Comparison of ENCODE assay signal across 17 cellular contexts in the genomic region with DNA sequence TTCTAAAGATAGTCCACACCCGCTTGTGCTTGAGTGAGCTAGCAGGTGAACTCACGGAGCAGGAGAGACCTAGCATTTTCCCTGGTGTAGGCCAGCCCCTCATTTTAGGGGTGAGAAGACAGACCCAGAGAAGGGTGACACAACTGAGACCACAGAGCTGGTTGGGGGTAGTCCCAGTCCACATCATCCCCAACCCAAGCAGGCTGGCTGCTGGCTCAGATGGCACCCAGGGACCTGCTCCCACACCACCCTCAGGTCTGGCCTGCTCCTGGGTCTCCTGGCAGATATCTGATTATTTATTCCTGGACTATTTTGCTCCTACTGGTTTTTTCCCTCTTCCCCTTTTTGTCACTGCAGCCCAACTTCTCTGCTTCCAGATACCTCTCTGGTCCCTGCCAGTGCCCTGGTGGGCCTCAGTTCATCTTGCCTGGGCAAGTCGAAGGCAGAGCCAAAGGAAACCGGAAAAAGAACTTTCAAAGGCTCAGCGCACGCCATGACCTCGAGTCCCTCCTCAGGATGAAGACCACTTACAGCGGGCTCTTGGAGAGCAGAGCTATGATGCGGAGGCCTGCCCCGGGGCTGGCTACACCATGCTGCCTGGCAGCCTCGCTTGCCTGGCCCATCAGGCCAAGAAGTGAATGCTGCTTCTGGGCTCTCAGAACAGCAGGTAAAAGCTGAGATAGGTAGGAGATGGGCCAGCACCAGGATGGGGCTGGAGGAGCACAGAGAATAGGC.
DNase-seq lines count a peak whose midpoint lies in the region; FAIRE-seq and TF ChIP-seq lines count a peak whose summit lies in the region.
"Had no signal": no experiment of that assay in that cellular context is flagged by ENCODE, and none has a peak within 500 bp of the region (broad histone marks: within the 10 kb centered on the region; RNA-seq: fewer than 3 reads in every experiment).

No MANE protein-coding gene starts in this region.

- H3K9me3 ChIP-seq in OCI-LY3 (ENCODE audit: insufficient read depth, low read length) (no peaks in the 10 kb centered on the region), thyroid gland (no peaks in the 10 kb centered on the region)
- H3K9me3 ChIP-seq: ascending aorta, mucosa of descending colon, right lobe of liver had no signal

- no peaks in the 10 kb centered on the region for H3K27me3 Mint-ChIP-seq in activated naive CD8-positive, alpha-beta T cell
- no peaks in the 10 kb centered on the region for H3K27me3 Mint-ChIP-seq in activated naive CD8-positive, alpha-beta T cell treated with anti-CD3 and anti-CD28 coated beads for 36 hours
- H3K27me3 Mint-ChIP-seq in immature natural killer cell (ENCODE audit: low read depth in 3 of 3), result peaks cover 14 to 17% (median 16%) of the 10 kb centered on the region in 3 donors

- H3K4me1 ChIP-seq in OCI-LY3 (ENCODE audit: low read length) (peaks cover 32% of the 10 kb centered on the region), thyroid gland (peaks cover 52 to 78% of the 10 kb centered on the region in 2 donors)

- H3K4me2 ChIP-seq in OCI-LY3 (ENCODE audit: low read length), result no peak overlapping the region

- intact Hi-C loops in thyroid gland (cut with DNase I), result no loop called here

- H3K4me3 ChIP-seq in OCI-LY3 (ENCODE audit: low read length) (no peak overlapping the region), thyroid gland (replicated peaks in 1 of 3) (no peak overlapping the region)
- H3K4me3 ChIP-seq: ascending aorta, mucosa of descending colon, right lobe of liver had no signal

- H3K9ac ChIP-seq in OCI-LY3 (ENCODE audit: low read length), result no peak overlapping the region

- H3K27me3 ChIP-seq in OCI-LY3 (ENCODE audit: low read depth, low read length) (no peaks in the 10 kb centered on the region), thyroid gland (no peaks in the 10 kb centered on the region)
- H3K27me3 ChIP-seq: ascending aorta, right lobe of liver had no signal

- TF ChIP-seq POLR2A in thyroid gland (IDR thresholded peaks at IDR 0.05), result no peak
- no peak for TF ChIP-seq POLR2A in H54 (IDR thresholded peaks at IDR 0.05; ENCODE audit: low read depth, low read length)

- no peaks in the 10 kb centered on the region for H3K9me3 Mint-ChIP-seq in activated naive CD8-positive, alpha-beta T cell (ENCODE audit: low read depth)
- no peaks in the 10 kb centered on the region for H3K9me3 Mint-ChIP-seq in activated naive CD8-positive, alpha-beta T cell treated with anti-CD3 and anti-CD28 coated beads for 36 hours
- no peaks in the 10 kb centered on the region for H3K9me3 Mint-ChIP-seq in immature natural killer cell

- no peak for FAIRE-seq in H54 (lab: Jason Lieb, UNC)

- 93 to 96% methylated on average over 11 of the region's 11 CpGs for WGBS in thyroid gland, 2 donors

- no peaks in the 10 kb centered on the region for H4K20me1 ChIP-seq in OCI-LY3 (ENCODE audit: insufficient read depth, low read length)

- TF ChIP-seq CTCF in OCI-LY3 (IDR thresholded peaks at IDR 0.05; ENCODE audit: low read depth, low read length), result no peak
- TF ChIP-seq CTCF in thyroid gland (IDR thresholded peaks at IDR 0.05), result no peak

- peaks cover 12% of the 10 kb centered on the region; the same call in 1 of the 2 replicates for H3K79me2 ChIP-seq in OCI-LY3 (ENCODE audit: low read length)

- no peak overlapping the region for H2AFZ ChIP-seq in OCI-LY3 (ENCODE audit: low read depth, low read length)

- H3K36me3 ChIP-seq in OCI-LY3 (replicated peaks; ENCODE audit: low read depth, low read length) (peaks cover 61% of the 10 kb centered on the region), thyroid gland (peaks cover 15 to 17% of the 10 kb centered on the region in 2 donors)

- peak overlapping the region; percentile 61 for H3K27ac Mint-ChIP-seq in activated naive CD8-positive, alpha-beta T cell
- H3K27ac Mint-ChIP-seq in activated naive CD8-positive, alpha-beta T cell treated with anti-CD3 and anti-CD28 coated beads for 36 hours, result no peak overlapping the region
- peak overlapping the region in 4 of 6 donors; percentile 35 to 78 (median 60) for H3K27ac Mint-ChIP-seq in immature natural killer cell

- H3K36me3 Mint-ChIP-seq in activated naive CD8-positive, alpha-beta T cell, result peaks cover 23% of the 10 kb centered on the region
- peaks cover 61% of the 10 kb centered on the region for H3K36me3 Mint-ChIP-seq in activated naive CD8-positive, alpha-beta T cell treated with anti-CD3 and anti-CD28 coated beads for 36 hours
- peaks cover 18 to 50% (median 33%) of the 10 kb centered on the region in 3 donors for H3K36me3 Mint-ChIP-seq in immature natural killer cell

- H3K4me3 Mint-ChIP-seq in activated naive CD8-positive, alpha-beta T cell, result no peak overlapping the region
- no peak overlapping the region for H3K4me3 Mint-ChIP-seq in activated naive CD8-positive, alpha-beta T cell treated with anti-CD3 and anti-CD28 coated beads for 36 hours
- H3K4me3 Mint-ChIP-seq in immature natural killer cell, result no peak overlapping the region

- H3K27ac ChIP-seq in OCI-LY3 (ENCODE audit: low read length), result 0 out of 2 replicates have a peak overlapping the region, but pooled peaks have one; percentile 3
- H3K27ac ChIP-seq in thyroid gland, result peak overlapping the region in 2 of 3 donors; percentile 54 to 99
- H3K27ac ChIP-seq: ascending aorta, right lobe of liver had no signal

- no peak for DNase-seq in activated naive CD8-positive, alpha-beta T cell treated with anti-CD3 and anti-CD28 coated beads for 36 hours
- DNase-seq in immature natural killer cell (no peak), thyroid gland (no peak), H54 (ENCODE audit: insufficient read length, low spot score) (no peak), NCI-H748 (lab: John Stamatoyannopoulos, UW; ENCODE audit: unreplicated experiment) (no peak), GOT3 (lab: John Stamatoyannopoulos, UW) (no peak)
- DNase-seq: activated CD4-positive, CD25-positive, alpha-beta regulatory T cell treated with anti-CD3 and anti-CD28 coated beads, Interleukin-2, amount 50 U/mL, for 72 hours; activated T-cell treated with anti-CD3 and anti-CD28 coated beads, Interleukin-2, amount 50 U/mL, for 48 hours; NCI-H1694 treated with DMSO at 0.1 percent for 48 hours; NCI-H446 treated with DMSO at 0.1 percent for 48 hours; SHP77; substantia nigra had no signal

- peaks cover 54% of the 10 kb centered on the region for H3K4me1 Mint-ChIP-seq in activated naive CD8-positive, alpha-beta T cell (ENCODE audit: low read depth)
- H3K4me1 Mint-ChIP-seq in activated naive CD8-positive, alpha-beta T cell treated with anti-CD3 and anti-CD28 coated beads for 36 hours, result peaks cover 42% of the 10 kb centered on the region
- peaks cover 41 to 42% of the 10 kb centered on the region in 2 donors for H3K4me1 Mint-ChIP-seq in immature natural killer cell
